In the genomic region with DNA sequence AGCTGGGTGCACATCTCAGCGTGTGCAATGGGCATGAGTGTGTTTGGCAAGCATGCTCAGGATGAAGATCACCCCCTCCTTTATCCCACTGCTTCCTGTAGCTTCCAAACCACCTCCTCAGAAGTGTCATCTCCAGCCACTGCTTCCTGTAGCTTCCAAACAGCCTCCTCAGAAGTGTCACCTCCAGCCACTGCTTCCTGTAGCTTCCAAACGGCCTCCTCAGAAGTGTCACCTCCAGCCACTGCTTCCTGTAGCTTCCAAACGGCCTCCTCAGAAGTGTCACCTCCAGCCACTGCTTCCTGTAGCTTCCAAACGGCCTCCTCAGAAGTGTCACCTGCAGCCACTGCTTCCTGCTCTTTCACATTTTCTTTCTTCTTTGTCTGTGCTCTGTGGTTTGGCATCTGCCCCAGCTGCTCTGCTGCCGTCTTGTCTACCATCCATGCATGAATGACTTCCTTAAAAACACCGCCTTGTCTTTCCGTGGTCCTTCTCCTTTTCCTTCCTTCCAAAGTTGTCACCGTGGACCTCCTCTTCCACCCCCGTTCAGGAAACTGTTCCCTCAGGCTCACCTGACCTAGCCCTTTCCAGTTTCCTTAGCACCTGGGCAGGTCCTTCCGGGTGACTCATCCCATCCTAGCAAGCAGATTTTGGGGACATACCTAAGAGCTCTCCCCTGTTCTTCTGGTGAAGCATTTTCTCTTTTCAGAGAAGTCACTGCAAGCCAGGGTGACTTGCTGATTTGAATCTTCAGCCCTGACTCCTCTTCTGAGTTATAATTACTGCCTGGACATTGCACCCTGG, we compare ENCODE assay signal across 10 cellular contexts. TPM values are rescaled to one million over a fixed set of nuclear protein-coding genes. Genes with fewer than 3 reads are reported as not detected.
DNase-seq lines count a peak whose midpoint lies in the region; ATAC-seq lines count a peak whose summit lies in the region.
"Had no signal": no experiment of that assay in that cellular context is flagged by ENCODE, and none has a peak within 500 bp of the region (broad histone marks: within the 10 kb centered on the region; RNA-seq: fewer than 3 reads in every experiment).

No MANE protein-coding gene starts in this region.

- peak overlapping the region; percentile 65 to 94 (median 82) for H3K27ac Mint-ChIP-seq in immature natural killer cell

- no peaks in the 10 kb centered on the region for H3K9me3 Mint-ChIP-seq in immature natural killer cell

- intact Hi-C loops in Right ventricle myocardium inferior (cut with DNase I), result no loop called here

- H3K9me3 ChIP-seq in SJCRH30 (replicated peaks), result no peaks in the 10 kb centered on the region
- H3K9me3 ChIP-seq: neutrophil had no signal

- H3K36me3 ChIP-seq in SJCRH30, result no peaks in the 10 kb centered on the region
- H3K36me3 ChIP-seq: neutrophil had no signal

- H3K27ac ChIP-seq in SJCRH30, result no peak overlapping the region
- H3K27ac ChIP-seq: neutrophil had no signal

- DNase-seq in NOMO-1 treated with DMSO at 0.1 percent for 48 hours (lab: John Stamatoyannopoulos, UW; ENCODE audit: unreplicated experiment) (peak; percentile 64), immature natural killer cell (peak; percentile 64 to 74 (median 73)), SJCRH30 (no peak), Right ventricle myocardium inferior (ENCODE audit: missing footprints) (no peak), NCI-H345 (lab: John Stamatoyannopoulos, UW) (no peak)
- DNase-seq in activated CD4-positive, CD25-positive, alpha-beta regulatory T cell treated with anti-CD3 and anti-CD28 coated beads, Interleukin-2, amount 50 U/mL, for 72 hours, result no peak
- DNase-seq: NCI-H2107 had no signal

- peaks cover 4 to 10% (median 7%) of the 10 kb centered on the region in 3 donors for H3K27me3 Mint-ChIP-seq in immature natural killer cell (ENCODE audit: low read depth in 3 of 3)

- no peaks in the 10 kb centered on the region for H3K4me1 ChIP-seq in SJCRH30

- H3K4me3 Mint-ChIP-seq in immature natural killer cell, result peak overlapping the region; percentile 61 to 80 (median 67)

- H3K27me3 ChIP-seq in SJCRH30, result no peaks in the 10 kb centered on the region
- H3K27me3 ChIP-seq: neutrophil had no signal

- peak; percentile 93 for ATAC-seq in GM18909 (IDR thresholded peaks at IDR 0.05; ENCODE audit: poor library complexity, unreplicated experiment)
- ATAC-seq in HG02763 (IDR thresholded peaks at IDR 0.05; ENCODE audit: unreplicated experiment), result peak; percentile 83
- no peak for ATAC-seq in Right ventricle myocardium inferior

- H3K4me3 ChIP-seq in SJCRH30, result no peak overlapping the region

- peaks cover 48 to 78% of the 10 kb centered on the region in 2 donors for H3K4me1 Mint-ChIP-seq in immature natural killer cell

- H3K36me3 Mint-ChIP-seq in immature natural killer cell, result peaks cover 4 to 11% (median 8%) of the 10 kb centered on the region in 3 donors

RNA-seq across cellular contexts. Expression of a gene that starts 43.5 kb away (rescaled TPM):
- 1 to 10 TPM in 1 of 3 donors, under 1 TPM in 1, not detected in 1; 0.28 to 2.3 TPM for polyA plus RNA-seq in immature natural killer cell
- 21.1 and 23.8 TPM in 2 replicates for total RNA-seq in SJCRH30 (2014; rRNA removed; shearing (Covaris generic))
- total RNA-seq in Right ventricle myocardium inferior, result 11.1 TPM

Comparison
In these comparisons a context has a peak if more than half of its experiments do, and no peak if none do; other contexts are left out.
1. DNase-seq: peak in NOMO-1 treated with DMSO at 0.1 percent for 48 hours (single experiment) and immature natural killer cell (3 of 3); none in SJCRH30 (0 of 2), Right ventricle myocardium inferior (single experiment), activated CD4-positive, CD25-positive, alpha-beta regulatory T cell treated with anti-CD3 and anti-CD28 coated beads, Interleukin-2, amount 50 U/mL, for 72 hours (single experiment) and NCI-H345 (single experiment).